Comparison of ENCODE assay signal across 1 cellular context in the genomic region with DNA sequence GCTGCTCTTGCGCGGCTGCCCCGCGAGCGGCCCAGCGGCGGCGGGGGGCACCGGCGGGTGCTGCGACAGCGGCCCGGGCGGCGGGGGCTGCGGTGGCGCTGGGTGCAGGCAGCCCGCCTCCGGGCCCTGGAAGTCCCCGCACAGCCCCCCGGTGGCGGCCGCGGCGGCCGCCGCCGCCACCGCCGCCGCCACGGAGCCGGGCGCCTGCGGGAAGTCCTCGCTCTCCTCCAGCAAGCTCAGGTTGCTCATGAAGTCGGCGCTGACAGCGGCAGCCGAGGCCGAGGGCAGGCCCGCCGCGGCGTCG.
TF ChIP-seq lines count a peak whose summit lies in the region.

No MANE protein-coding gene starts in this region.

TF ChIP-seq in GM12878, 131 proteins besides CTCF, POLR2A, EP300 and RAD21 (continued from another document):
- TF ChIP-seq, protein P1, sequence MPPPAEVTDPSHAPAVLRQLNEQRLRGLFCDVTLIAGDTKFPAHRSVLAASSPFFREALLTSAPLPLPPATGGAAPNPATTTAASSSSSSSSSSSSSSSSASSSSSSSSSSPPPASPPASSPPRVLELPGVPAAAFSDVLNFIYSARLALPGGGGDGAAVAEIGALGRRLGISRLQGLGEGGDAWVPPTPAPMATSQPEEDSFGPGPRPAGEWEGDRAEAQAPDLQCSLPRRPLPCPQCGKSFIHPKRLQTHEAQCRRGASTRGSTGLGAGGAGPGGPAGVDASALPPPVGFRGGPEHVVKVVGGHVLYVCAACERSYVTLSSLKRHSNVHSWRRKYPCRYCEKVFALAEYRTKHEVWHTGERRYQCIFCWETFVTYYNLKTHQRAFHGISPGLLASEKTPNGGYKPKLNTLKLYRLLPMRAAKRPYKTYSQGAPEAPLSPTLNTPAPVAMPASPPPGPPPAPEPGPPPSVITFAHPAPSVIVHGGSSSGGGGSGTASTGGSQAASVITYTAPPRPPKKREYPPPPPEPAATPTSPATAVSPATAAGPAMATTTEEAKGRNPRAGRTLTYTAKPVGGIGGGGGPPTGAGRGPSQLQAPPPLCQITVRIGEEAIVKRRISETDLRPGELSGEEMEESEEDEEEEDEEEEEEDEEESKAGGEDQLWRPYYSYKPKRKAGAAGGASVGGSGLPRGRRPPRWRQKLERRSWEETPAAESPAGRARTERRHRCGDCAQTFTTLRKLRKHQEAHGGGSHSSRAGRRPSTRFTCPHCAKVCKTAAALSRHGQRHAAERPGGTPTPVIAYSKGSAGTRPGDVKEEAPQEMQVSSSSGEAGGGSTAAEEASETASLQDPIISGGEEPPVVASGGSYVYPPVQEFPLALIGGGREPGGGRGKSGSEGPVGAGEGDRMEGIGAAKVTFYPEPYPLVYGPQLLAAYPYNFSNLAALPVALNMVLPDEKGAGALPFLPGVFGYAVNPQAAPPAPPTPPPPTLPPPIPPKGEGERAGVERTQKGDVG (CRISPR knock-in tag; IDR thresholded peaks at IDR 0.05) = no peak
- TF ChIP-seq RELA (IDR thresholded peaks at IDR 0.05; ENCODE audit: borderline replicate concordance, partially characterized antibody) (no peak), SRF (IDR thresholded peaks at IDR 0.05; ENCODE audit: low read depth in 2 of 2, low read length in 2 of 2) (no peak), ZBED1 (IDR thresholded peaks at IDR 0.05; ENCODE audit: borderline replicate concordance) (no peak), CREB1 (IDR thresholded peaks at IDR 0.05; ENCODE audit: low read depth) (no peak), NR2F1 (conservative IDR thresholded peaks at IDR 0.05) (no peak), BRCA1 (IDR thresholded peaks at IDR 0.05; ENCODE audit: low read depth, low read length) (no peak), POLR2AphosphoS2 (IDR thresholded peaks at IDR 0.05; ENCODE audit: low read depth, low read length) (no peak), KDM1A (IDR thresholded peaks at IDR 0.05; ENCODE audit: borderline replicate concordance) (no peak), RCOR1 (conservative IDR thresholded peaks at IDR 0.05; ENCODE audit: low read depth, low read length) (no peak), RAD51 (IDR thresholded peaks at IDR 0.05) (no peak), NR2C1 (IDR thresholded peaks at IDR 0.05) (no peak), HDAC2 (IDR thresholded peaks at IDR 0.05) (no peak), NBN (IDR thresholded peaks at IDR 0.05) (no peak), ESRRA (IDR thresholded peaks at IDR 0.05; ENCODE audit: low read length) (no peak)
- TF ChIP-seq, protein P2, sequence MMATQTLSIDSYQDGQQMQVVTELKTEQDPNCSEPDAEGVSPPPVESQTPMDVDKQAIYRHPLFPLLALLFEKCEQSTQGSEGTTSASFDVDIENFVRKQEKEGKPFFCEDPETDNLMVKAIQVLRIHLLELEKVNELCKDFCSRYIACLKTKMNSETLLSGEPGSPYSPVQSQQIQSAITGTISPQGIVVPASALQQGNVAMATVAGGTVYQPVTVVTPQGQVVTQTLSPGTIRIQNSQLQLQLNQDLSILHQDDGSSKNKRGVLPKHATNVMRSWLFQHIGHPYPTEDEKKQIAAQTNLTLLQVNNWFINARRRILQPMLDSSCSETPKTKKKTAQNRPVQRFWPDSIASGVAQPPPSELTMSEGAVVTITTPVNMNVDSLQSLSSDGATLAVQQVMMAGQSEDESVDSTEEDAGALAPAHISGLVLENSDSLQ (IDR thresholded peaks at IDR 0.05) = no peak
- TF ChIP-seq, protein P3, sequence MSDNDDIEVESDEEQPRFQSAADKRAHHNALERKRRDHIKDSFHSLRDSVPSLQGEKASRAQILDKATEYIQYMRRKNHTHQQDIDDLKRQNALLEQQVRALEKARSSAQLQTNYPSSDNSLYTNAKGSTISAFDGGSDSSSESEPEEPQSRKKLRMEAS (IDR thresholded peaks at IDR 0.05; ENCODE audit: low read depth, low read length) = no peak
